ENCODE assay signal across 1 cellular context in genomic region chr15:58404020-58404419, GRCh38.
A peak's percentile ranks its signal among the peaks of the same experiment; 100 is the strongest.
TF ChIP-seq lines count a peak whose summit lies in the region.

No MANE protein-coding gene starts in this region.

TF ChIP-seq in K562, 482 proteins besides CTCF, POLR2A, EP300 and RAD21 (continued from another document):
- TF ChIP-seq MGA (IDR thresholded peaks at IDR 0.05) (no peak), HDAC1 (IDR thresholded peaks at IDR 0.05) (0 out of 4 replicates have a peak, but pooled peaks of 1 of the 2 experiments have one; percentile 24), MBD2 (IDR thresholded peaks at IDR 0.05; ENCODE audit: borderline replicate concordance, low read depth) (no peak), ZBTB40 (IDR thresholded peaks at IDR 0.05) (no peak), ZBTB40 (CRISPR knock-in tag; IDR thresholded peaks at IDR 0.05) (no peak)
TF ChIP-seq in K562: peak in this region for 27.
